ENCODE assay signal across 8 cellular contexts in the genomic region with DNA sequence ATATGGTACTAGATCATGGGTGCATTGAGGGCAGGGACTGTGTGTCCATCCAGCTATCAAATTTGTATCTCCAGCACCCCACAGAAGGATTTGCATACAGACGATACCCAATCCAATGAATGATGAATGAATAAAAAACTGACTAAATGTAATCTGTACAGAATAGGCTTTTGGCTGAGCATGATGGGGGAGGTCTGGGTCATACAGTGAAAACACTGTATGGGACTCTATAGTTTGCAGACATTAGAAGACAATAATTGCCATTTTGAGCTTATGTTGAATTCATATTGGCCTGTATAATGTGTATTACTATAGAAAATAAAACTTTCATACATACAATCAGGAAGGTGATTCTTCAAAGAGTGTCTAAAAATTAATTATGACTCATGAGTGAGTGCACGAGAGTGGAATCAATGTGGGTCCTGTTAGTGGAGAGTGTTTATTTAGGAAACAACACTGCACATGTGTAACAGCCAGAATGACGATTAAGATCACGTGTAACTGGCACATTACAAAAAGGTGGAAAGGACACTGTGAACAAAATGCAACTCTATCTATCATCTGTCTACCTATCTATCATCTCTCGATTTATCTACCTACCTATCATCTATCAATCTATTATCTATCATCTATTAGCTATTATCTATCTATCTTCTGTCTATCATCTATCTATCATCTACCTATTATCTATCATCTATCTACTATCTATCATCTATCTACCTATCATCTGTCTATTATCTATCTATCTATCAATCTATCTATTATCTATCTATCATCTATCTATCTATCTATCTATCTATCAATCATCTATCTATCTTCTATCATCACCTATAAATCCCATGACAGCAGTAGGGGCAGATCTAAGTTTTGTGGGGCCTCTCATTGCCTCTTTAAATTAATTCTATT.
A peak's percentile ranks its signal among the peaks of the same experiment; 100 is the strongest.
DNase-seq lines count a peak whose midpoint lies in the region; ATAC-seq and TF ChIP-seq lines count a peak whose summit lies in the region.

No MANE protein-coding gene starts in this region.

- no peak for TF ChIP-seq RAD21 in neural cell (conservative IDR thresholded peaks at IDR 0.05)

- no peaks in the 10 kb centered on the region for H3F3A ChIP-seq in neural cell (ENCODE audit: insufficient read depth, low read length, poor library complexity, severe bottlenecking)

- no peaks in the 10 kb centered on the region for H3K36me3 ChIP-seq in breast epithelium
- no peaks in the 10 kb centered on the region for H3K36me3 ChIP-seq in neural cell (ENCODE audit: insufficient read depth, low read length)
- H3K36me3 ChIP-seq in OCI-LY7 (ENCODE audit: insufficient read depth, low read length) = no peaks in the 10 kb centered on the region

- H3K4me1 ChIP-seq in breast epithelium = no peaks in the 10 kb centered on the region
- H3K4me1 ChIP-seq in OCI-LY7 (ENCODE audit: insufficient read depth, low read length, poor library complexity, severe bottlenecking) = no peaks in the 10 kb centered on the region

- BruUV-seq in OCI-LY7 (replicated peaks; lab: Mats Ljungman, UMichigan) = no TSS peak

- H3K9me3 ChIP-seq in breast epithelium = no peaks in the 10 kb centered on the region
- H3K9me3 ChIP-seq in neural cell (ENCODE audit: low read length) = no peaks in the 10 kb centered on the region
- H3K9me3 ChIP-seq in OCI-LY7 (ENCODE audit: low read length) = no peaks in the 10 kb centered on the region

- intact Hi-C loops in breast epithelium (cut with DNase I; ENCODE audit: low total_unique reads) (no loop called here), OCI-LY7 (cut with micrococcal nuclease; ENCODE audit: unreplicated experiment) (no loop called here)

- H3K79me2 ChIP-seq in neural cell (replicated peaks; ENCODE audit: insufficient read depth, low read length) (no peaks in the 10 kb centered on the region), OCI-LY7 (ENCODE audit: insufficient read depth, low read depth, low read length) (no peaks in the 10 kb centered on the region)

- no peaks in the 10 kb centered on the region for H3K27me3 ChIP-seq in breast epithelium
- no peaks in the 10 kb centered on the region for H3K27me3 ChIP-seq in neural cell (ENCODE audit: insufficient read depth, low read depth, low read length)

- peak overlapping the region; percentile 80 to 83 for H3K27ac ChIP-seq in breast epithelium
- no peak overlapping the region for H3K27ac ChIP-seq in neural cell (ENCODE audit: low read length)
- no peak overlapping the region for H3K27ac ChIP-seq in OCI-LY7 (ENCODE audit: low read depth, low read length, poor library complexity, severe bottlenecking)

- DNase-seq in breast epithelium (ENCODE audit: low spot score in 2 of 2) (no peak), OCI-LY7 (ENCODE audit: low spot score) (no peak), DMS79 (lab: John Stamatoyannopoulos, UW) (no peak), cerebellum (ENCODE audit: low spot score) (no peak)

- ATAC-seq in GM18511 (IDR thresholded peaks at IDR 0.05; ENCODE audit: unreplicated experiment) (peak; percentile 6), HG03439 (IDR thresholded peaks at IDR 0.05; ENCODE audit: unreplicated experiment) (peak; percentile 12), HG02759 (IDR thresholded peaks at IDR 0.05; ENCODE audit: unreplicated experiment) (no peak)

- no peak overlapping the region for H3K9ac ChIP-seq in neural cell (ENCODE audit: low read length)

- H2AFZ ChIP-seq in neural cell (ENCODE audit: low read depth, low read length) = no peak overlapping the region
- H2AFZ ChIP-seq in OCI-LY7 (ENCODE audit: low read length) = no peak overlapping the region

- H3K4me2 ChIP-seq in neural cell (ENCODE audit: low read length) (no peak overlapping the region), OCI-LY7 (ENCODE audit: low read length) (no peak overlapping the region)

- H4K20me1 ChIP-seq in neural cell (ENCODE audit: insufficient read depth) (no peaks in the 10 kb centered on the region), OCI-LY7 (ENCODE audit: insufficient read depth, low read length) (no peaks in the 10 kb centered on the region)

- TF ChIP-seq POLR2A in breast epithelium (IDR thresholded peaks at IDR 0.05) = no peak

- POLR2A ChIA-PET in OCI-LY7 (lab: Charles Lee) = interaction anchor here (0.6 to 1.4 kb wide), 2 partner anchors 41 to 54 kb away, joined by 3 read pairs; no protein-coding TSS in a partner anchor

- H3K4me3 ChIP-seq in breast epithelium = no peak overlapping the region
- no peak overlapping the region for H3K4me3 ChIP-seq in neural cell (ENCODE audit: low read length)
- no peak overlapping the region for H3K4me3 ChIP-seq in OCI-LY7 (ENCODE audit: low read depth, low read length, poor library complexity, severe bottlenecking)

- TF ChIP-seq CTCF in breast epithelium (IDR thresholded peaks at IDR 0.05) (no peak), neural cell (IDR thresholded peaks at IDR 0.05; ENCODE audit: poor library complexity, severe bottlenecking) (no peak), OCI-LY7 (conservative IDR thresholded peaks at IDR 0.05; ENCODE audit: low read length) (no peak)

- CTCF ChIA-PET in OCI-LY7 (lab: Charles Lee; ENCODE audit: unreplicated experiment) = no interaction called here

- no peaks in the 10 kb centered on the region for H3K9me2 ChIP-seq in neural cell (ENCODE audit: insufficient read depth, low read length)
- no peaks in the 10 kb centered on the region for H3K9me2 ChIP-seq in OCI-LY7 (ENCODE audit: insufficient read depth, low read length)

- peak; percentile 2 for TF ChIP-seq EP300 in neural cell (conservative IDR thresholded peaks at IDR 0.05; ENCODE audit: poor library complexity, severe bottlenecking)

TF ChIP-seq in neural cell, 6 proteins besides CTCF, POLR2A, EP300 and RAD21:
- TF ChIP-seq POLR2AphosphoS5 (IDR thresholded peaks at IDR 0.05) (no peak), SMC3 (conservative IDR thresholded peaks at IDR 0.05; ENCODE audit: poor library complexity) (no peak), TAF1 (IDR thresholded peaks at IDR 0.05; ENCODE audit: low read depth) (no peak), MXI1 (conservative IDR thresholded peaks at IDR 0.05; ENCODE audit: poor library complexity, severe bottlenecking) (no peak), EZH2 (IDR thresholded peaks at IDR 0.05; ENCODE audit: borderline replicate concordance, insufficient read depth, low read length, poor library complexity, severe bottlenecking) (no peak), REST (IDR thresholded peaks at IDR 0.05; ENCODE audit: borderline replicate concordance) (no peak)

Comparison
In these comparisons a context has a peak if more than half of its experiments do, and no peak if none do; other contexts are left out.
1. H3K27ac ChIP-seq: peak in breast epithelium (2 of 2); none in neural cell (single experiment) and OCI-LY7 (single experiment).